ENCODE assay signal across 10 cellular contexts in genomic region chr20:48295966-48296421, GRCh38.
DNase-seq lines count a peak whose midpoint lies in the region; ATAC-seq and TF ChIP-seq lines count a peak whose summit lies in the region.
"Had no signal": no experiment of that assay in that cellular context is flagged by ENCODE, and none has a peak within 500 bp of the region (broad histone marks: within the 10 kb centered on the region; RNA-seq: fewer than 3 reads in every experiment).

No MANE protein-coding gene starts in this region.

- peak overlapping the region; percentile 68 for H3K56ac ChIP-seq in mesendoderm (ENCODE audit: low read length)

- no peak for TF ChIP-seq CTCF in heart right ventricle (IDR thresholded peaks at IDR 0.05)
- no peak for TF ChIP-seq CTCF in uterus (IDR thresholded peaks at IDR 0.05)

- intact Hi-C loops in heart right ventricle (cut with DNase I): loop anchor here in 3 of 10 donors (10.0 kb wide), 3 partner anchors 511 to 611 kb away; partner anchors contain the start of gene SULF2 (in 3 of the 3)
- intact Hi-C loops in cardiac septum (cut with DNase I): loop anchor here (10.0 kb wide), 1 partner anchor 571 kb away; no protein-coding TSS in a partner anchor
- intact Hi-C loops in uterus (cut with DNase I; ENCODE audit: low total_unique reads): loop anchor here (10.0 kb wide), 1 partner anchor 511 kb away; the partner anchor contains the start of gene SULF2

- no peaks in the 10 kb centered on the region for H3K79me2 ChIP-seq in mesendoderm (ENCODE audit: control insufficient read depth, insufficient read depth, low read length)

- H2BK120ac ChIP-seq in mesendoderm (ENCODE audit: low read depth, low read length): peak overlapping the region; percentile 5

- H3K79me1 ChIP-seq in mesendoderm (ENCODE audit: low read length): no peaks in the 10 kb centered on the region

- H2AK5ac ChIP-seq in mesendoderm (ENCODE audit: low read length): no peak overlapping the region

- no peaks in the 10 kb centered on the region for H3K36me3 ChIP-seq in heart right ventricle
- no peaks in the 10 kb centered on the region for H3K36me3 ChIP-seq in mesendoderm (ENCODE audit: control insufficient read depth, insufficient read depth, low read length)
- no peaks in the 10 kb centered on the region for H3K36me3 ChIP-seq in uterus

- peaks cover 0 to 33% (median 15%) of the 10 kb centered on the region in 9 donors for H3K4me1 ChIP-seq in heart right ventricle
- H3K4me1 ChIP-seq in mesendoderm (ENCODE audit: control insufficient read depth, low read depth, low read length): peaks cover 18% of the 10 kb centered on the region
- peaks cover 5 to 6% of the 10 kb centered on the region in 2 donors for H3K4me1 ChIP-seq in uterus

- H3K9me3 ChIP-seq in heart right ventricle (peaks cover 0 to 10% (median 0%) of the 10 kb centered on the region in 11 donors), uterus (no peaks in the 10 kb centered on the region)

- H3K18ac ChIP-seq in mesendoderm (ENCODE audit: low read length): peak overlapping the region; percentile 46

- TF ChIP-seq POLR2A in uterus (IDR thresholded peaks at IDR 0.05): no peak

- H3K27me3 ChIP-seq in heart right ventricle: no peaks in the 10 kb centered on the region
- H3K27me3 ChIP-seq in mesendoderm (ENCODE audit: insufficient read depth, low read length, poor library complexity): no peaks in the 10 kb centered on the region
- H3K27me3 ChIP-seq in uterus: no peaks in the 10 kb centered on the region

- H3K9ac ChIP-seq in mesendoderm (ENCODE audit: low read length): no peak overlapping the region

- H2BK15ac ChIP-seq in mesendoderm (replicated peaks; ENCODE audit: low read depth): no peak overlapping the region

- no peak for DNase-seq in heart right ventricle
- DNase-seq in cardiac septum (ENCODE audit: low spot score): no peak
- DNase-seq in dedifferentiated amniotic fluid mesenchymal stem cell (ENCODE audit: extremely low spot score): peak; percentile 55
- DNase-seq in mesendoderm: peak; percentile 95
- DNase-seq in uterus: peak in 1 of 2 donors; percentile 22
- DNase-seq in 8988T: no peak
- DNase-seq: activated CD4-positive, alpha-beta T cell treated with anti-CD3 and anti-CD28 coated beads for 36 hours; stimulated activated CD4-positive, alpha-beta T cell treated with anti-CD3 and anti-CD28 coated beads, Interleukin-12 subunit alpha, Interleukin-12 subunit beta, amount 100 ng/mL, for 4 hours had no signal

- H3K23ac ChIP-seq in mesendoderm (ENCODE audit: low read length): no peak overlapping the region

- H3K4me2 ChIP-seq in mesendoderm (ENCODE audit: low read length): no peak overlapping the region

- 56% methylated on average over 6 of the region's 6 CpGs for WGBS in heart right ventricle, 2 donors
- WGBS in mesendoderm (ENCODE audit: extremely low coverage, insufficient coverage, low lambda C conversion rate): no CpG with 5 or more reads among the region's 6 CpGs

- ATAC-seq in heart right ventricle (peak in 5 of 8 donors; percentile 15 to 47 (median 36)), HG02678 (IDR thresholded peaks at IDR 0.05; ENCODE audit: unreplicated experiment) (no peak), HG02870 (IDR thresholded peaks at IDR 0.05; ENCODE audit: unreplicated experiment) (no peak)
- ATAC-seq: activated CD4-positive, alpha-beta T cell treated with anti-CD3 and anti-CD28 coated beads for 36 hours had no signal

- H3K4me3 ChIP-seq in heart right ventricle: no peak overlapping the region
- no peak overlapping the region for H3K4me3 ChIP-seq in mesendoderm (ENCODE audit: low read length)
- no peak overlapping the region for H3K4me3 ChIP-seq in uterus

- H3K27ac ChIP-seq in heart right ventricle (peak overlapping the region in 5 of 10 donors; percentile 22 to 58 (median 38)), mesendoderm (ENCODE audit: low read depth, low read length) (peak overlapping the region; percentile 40), uterus (peak overlapping the region; percentile 36 to 71)

- peak overlapping the region; percentile 17 for H3K4ac ChIP-seq in mesendoderm (ENCODE audit: low read depth, low read length)

- no peak overlapping the region for H4K8ac ChIP-seq in mesendoderm (ENCODE audit: low read depth, low read length)

- H4K5ac ChIP-seq in mesendoderm (ENCODE audit: low read length): peak overlapping the region; percentile 84

- peak overlapping the region; percentile 37 for H2BK5ac ChIP-seq in mesendoderm (ENCODE audit: low read length)

Comparison
In these comparisons a context has a peak if more than half of its experiments do, and no peak if none do; other contexts are left out.
1. ATAC-seq: peak in heart right ventricle (5 of 8); none in HG02678 (single experiment) and HG02870 (single experiment).
2. DNase-seq: peak in dedifferentiated amniotic fluid mesenchymal stem cell (single experiment) and mesendoderm (single experiment); none in heart right ventricle (0 of 2), cardiac septum (single experiment) and 8988T (single experiment).